In the genomic region with DNA sequence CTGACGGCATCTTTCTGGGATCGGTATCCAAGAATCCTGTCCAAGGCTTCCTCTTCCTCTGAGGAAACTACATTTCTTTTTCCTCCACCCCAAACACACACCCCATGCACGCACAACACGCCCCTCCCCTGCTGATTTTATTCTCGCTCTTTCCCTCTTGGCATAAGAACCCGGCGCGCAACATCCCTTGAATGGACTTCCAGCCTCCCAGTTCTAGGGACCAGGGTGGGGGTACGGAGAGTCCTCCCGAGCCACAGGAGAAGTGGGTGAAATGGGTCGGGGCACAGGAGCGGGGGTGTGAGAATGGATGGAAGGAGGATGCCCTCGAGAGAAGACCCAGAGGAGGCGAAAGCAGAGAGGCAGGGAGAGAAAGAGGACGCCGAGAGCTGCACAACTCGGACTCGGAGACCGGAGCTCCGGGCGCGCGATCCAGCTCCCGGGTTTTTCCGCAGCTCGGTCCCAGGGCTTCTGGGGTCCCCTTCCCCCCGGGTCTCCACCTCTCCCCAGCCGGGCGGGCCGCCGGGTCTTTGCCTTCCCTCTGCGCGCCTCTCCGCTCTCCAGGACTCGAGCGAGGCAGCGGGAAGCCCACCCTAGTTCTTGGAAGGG, we compare ENCODE assay signal across 8 cellular contexts. TPM values are rescaled to one million over a fixed set of nuclear protein-coding genes. Genes with fewer than 3 reads are reported as not detected.
DNase-seq lines count a peak whose midpoint lies in the region; ATAC-seq and TF ChIP-seq lines count a peak whose summit lies in the region.

No MANE protein-coding gene starts in this region.

- H2AFZ ChIP-seq in OCI-LY1 (ENCODE audit: low read length): no peak overlapping the region

- H3K36me3 ChIP-seq in OCI-LY1 (ENCODE audit: insufficient read depth, low read length) (no peaks in the 10 kb centered on the region), brain microvascular endothelial cell (replicated peaks) (no peaks in the 10 kb centered on the region)

- peaks cover 28% of the 10 kb centered on the region for H3K4me1 ChIP-seq in OCI-LY1 (ENCODE audit: insufficient read depth, low read length, severe bottlenecking)

- H3K9me2 ChIP-seq in OCI-LY1 (ENCODE audit: low read depth, low read length): no peaks in the 10 kb centered on the region

- H3K27ac ChIP-seq in OCI-LY1 (ENCODE audit: low read depth, low read length, poor library complexity, severe bottlenecking): no peak overlapping the region
- no peak overlapping the region for H3K27ac ChIP-seq in brain microvascular endothelial cell

- no peaks in the 10 kb centered on the region for H4K20me1 ChIP-seq in OCI-LY1 (ENCODE audit: insufficient read depth, low read length)

- peak overlapping the region; percentile 92 for H3K4me2 ChIP-seq in OCI-LY1 (ENCODE audit: low read length)

- no peaks in the 10 kb centered on the region for H3K27me3 ChIP-seq in OCI-LY1 (ENCODE audit: insufficient read depth, low read length)
- no peaks in the 10 kb centered on the region for H3K27me3 ChIP-seq in brain microvascular endothelial cell (replicated peaks)

- ATAC-seq in GM21619 (IDR thresholded peaks at IDR 0.05; ENCODE audit: unreplicated experiment): no peak
- ATAC-seq in GM21529 (IDR thresholded peaks at IDR 0.05; ENCODE audit: unreplicated experiment): no peak

- DNase-seq in DMS79 treated with DMSO at 0.1 percent for 48 hours (lab: John Stamatoyannopoulos, UW): peak; percentile 48
- no peak for DNase-seq in DMS79 (lab: John Stamatoyannopoulos, UW)
- DNase-seq in brain microvascular endothelial cell: peak; percentile 44
- DNase-seq in renal cortical epithelial cell (ENCODE audit: low read depth): peak; percentile 29

- no peaks in the 10 kb centered on the region for H3K79me2 ChIP-seq in OCI-LY1 (ENCODE audit: insufficient read depth, low read length)

- in situ Hi-C loops in brain microvascular endothelial cell (cut with HindIII; ENCODE audit: low pct_ligation_motif_present, low sequenced_read_pairs): no loop called here

- no peaks in the 10 kb centered on the region for H3F3A ChIP-seq in OCI-LY1 (ENCODE audit: insufficient read depth, low read length)

- H3K4me3 ChIP-seq in OCI-LY1 (ENCODE audit: low read depth, low read length, poor library complexity, severe bottlenecking): peak overlapping the region; percentile 58
- peak overlapping the region; percentile 64 for H3K4me3 ChIP-seq in brain microvascular endothelial cell (ENCODE audit: low read depth, low read length)
- peak overlapping the region; percentile 76 for H3K4me3 ChIP-seq in iPS-11a (ENCODE audit: low read depth, low read length)

- no peaks in the 10 kb centered on the region for H3K9me3 ChIP-seq in OCI-LY1 (ENCODE audit: low read length)

- H3K9ac ChIP-seq in OCI-LY1 (ENCODE audit: low read length): peak overlapping the region; percentile 30; the same call in 1 of the 2 replicates

- no peak for TF ChIP-seq CTCF in OCI-LY1 (IDR thresholded peaks at IDR 0.05; ENCODE audit: low read length)
- no peak for TF ChIP-seq CTCF in brain microvascular endothelial cell (IDR thresholded peaks at IDR 0.05; ENCODE audit: low read depth, low read length, missing control alignments)

RNA-seq across cellular contexts. Expression of a gene that starts 1.4 kb away (rescaled TPM):
- total RNA-seq in renal cortical epithelial cell: 12.5 and 20.6 TPM in 2 replicates
